In genomic region chrY:13479828-13480227, GRCh38 we compare ENCODE assay signal across 8 cellular contexts. TPM values are rescaled to one million over a fixed set of nuclear protein-coding genes. Genes with fewer than 3 reads are reported as not detected.
DNase-seq lines count a peak whose midpoint lies in the region; ATAC-seq, FAIRE-seq and TF ChIP-seq lines count a peak whose summit lies in the region.

UTY (minus strand) TSS chrY:13480033; CDS start chrY:13479665, 368 bp downstream.

- POLR2A ChIA-PET in endothelial cell of umbilical vein (lab: Charles Lee): interaction anchor here (0.9 kb wide), 1 partner anchor 224 kb away, joined by 3 read pairs; the partner anchor contains the start of gene TMSB4Y

- peak; percentile 92 for FAIRE-seq in endothelial cell of umbilical vein (lab: Jason Lieb, UNC)

- CTCF ChIA-PET in endothelial cell of umbilical vein (lab: Charles Lee): no interaction called here
- CTCF ChIA-PET in Calu3 (lab: Charles Lee): no interaction called here

- H3K36me3 ChIP-seq in endothelial cell of umbilical vein (ENCODE audit: control insufficient read depth in 2 of 2, extremely low read depth in 1 of 2, insufficient read depth in 2 of 2, low read length in 2 of 2): no peaks in the 10 kb centered on the region

- H3K4me1 Mint-ChIP-seq in T-helper 2 cell treated with Interferon-gamma antibody and Interleukin-4, amounts not matched to agents 5 μg/mL and 100 μg/mL, for 36 hours (ENCODE audit: low read depth): peaks cover 6% of the 10 kb centered on the region
- H3K4me1 Mint-ChIP-seq in Calu3 (ENCODE audit: low read depth, unreplicated experiment): no peaks in the 10 kb centered on the region

- H3K9ac ChIP-seq in endothelial cell of umbilical vein (replicated peaks; ENCODE audit: extremely low read depth, insufficient read depth, low read length): peak within 1 kb of the TSS; percentile 99

- H3K4me2 ChIP-seq in endothelial cell of umbilical vein (ENCODE audit: insufficient read depth, low read length): peak within 1 kb of the TSS; percentile 88

- H3K27ac ChIP-seq in endothelial cell of umbilical vein (ENCODE audit: insufficient read depth, low read depth, low read length): peak within 1 kb of the TSS; percentile 97

- peak; percentile 92 for ATAC-seq in HG03066 (IDR thresholded peaks at IDR 0.05; ENCODE audit: low read depth, unreplicated experiment)

- intact Hi-C loops in endothelial cell of umbilical vein (cut with micrococcal nuclease): loop anchor here (1.0 to 2.0 kb wide), 2 partner anchors 223 to 575 kb away; partner anchors contain the start of genes DDX3Y and TMSB4Y
- intact Hi-C loops in Calu3 (cut with micrococcal nuclease; ENCODE audit: unreplicated experiment): no loop called here

- peaks cover 33% of the 10 kb centered on the region for H3K79me2 ChIP-seq in endothelial cell of umbilical vein (ENCODE audit: control insufficient read depth, insufficient read depth, low read length)

- peaks cover 19% of the 10 kb centered on the region for H3K36me3 Mint-ChIP-seq in T-helper 2 cell treated with Interferon-gamma antibody and Interleukin-4, amounts not matched to agents 5 μg/mL and 100 μg/mL, for 36 hours (ENCODE audit: low read depth)
- no peaks in the 10 kb centered on the region for H3K36me3 Mint-ChIP-seq in Calu3 (ENCODE audit: insufficient read depth, unreplicated experiment)

- peak within 1 kb of the TSS; percentile 89 for H3K4me3 Mint-ChIP-seq in T-helper 2 cell treated with Interferon-gamma antibody and Interleukin-4, amounts not matched to agents 5 μg/mL and 100 μg/mL, for 36 hours
- H3K4me3 Mint-ChIP-seq in Calu3 (ENCODE audit: low read depth, unreplicated experiment): no peak within 1 kb of the TSS

- no peaks in the 10 kb centered on the region for H3K9me3 ChIP-seq in endothelial cell of umbilical vein (replicated peaks; ENCODE audit: control insufficient read depth, insufficient read depth, low read length)

- H3K4me1 ChIP-seq in endothelial cell of umbilical vein (ENCODE audit: control insufficient read depth, extremely low read depth, insufficient read depth, low read length): peaks cover 23% of the 10 kb centered on the region

- no TSS peak for BruUV-seq in endothelial cell of umbilical vein (replicated peaks; lab: Mats Ljungman, UMichigan)
- BruUV-seq in Calu3 (replicated peaks; lab: Mats Ljungman, UMichigan): no TSS peak

- no peaks in the 10 kb centered on the region for H4K20me1 ChIP-seq in endothelial cell of umbilical vein (replicated peaks; ENCODE audit: control insufficient read depth, extremely low read depth, insufficient read depth, low read length)

- DNase-seq in DMS79 (lab: John Stamatoyannopoulos, UW) (peak; percentile 15), endothelial cell of umbilical vein (ENCODE audit: low read depth, low spot score) (peak; percentile 89), pons (ENCODE audit: low spot score) (peak; percentile 95), GM19238 (ENCODE audit: insufficient read length, low spot score) (no peak), Calu3 (no peak), DMS153 (lab: John Stamatoyannopoulos, UW) (no peak)
- peak; percentile 76 for DNase-seq in T-helper 2 cell treated with Interferon-gamma antibody and Interleukin-4, amounts not matched to agents 5 μg/mL and 100 μg/mL, for 36 hours (ENCODE audit: low spot score)

- no peaks in the 10 kb centered on the region for H3K9me3 Mint-ChIP-seq in T-helper 2 cell treated with Interferon-gamma antibody and Interleukin-4, amounts not matched to agents 5 μg/mL and 100 μg/mL, for 36 hours
- H3K9me3 Mint-ChIP-seq in Calu3 (ENCODE audit: low read depth, unreplicated experiment): no peaks in the 10 kb centered on the region

- TF ChIP-seq POLR2A in endothelial cell of umbilical vein (IDR thresholded peaks at IDR 0.05; ENCODE audit: low read depth, low read length): no peak

- no peaks in the 10 kb centered on the region for H3K27me3 ChIP-seq in endothelial cell of umbilical vein (ENCODE audit: control insufficient read depth in 2 of 2, insufficient read depth in 2 of 2, low read length in 2 of 2)

- dilution Hi-C loops in endothelial cell of umbilical vein (cut with MboI; ENCODE audit: extremely low pct_ligation_motif_present, low sequenced_read_pairs): no loop called here

- H3K27ac Mint-ChIP-seq in T-helper 2 cell treated with Interferon-gamma antibody and Interleukin-4, amounts not matched to agents 5 μg/mL and 100 μg/mL, for 36 hours: peak within 1 kb of the TSS; percentile 91
- H3K27ac Mint-ChIP-seq in Calu3 (ENCODE audit: unreplicated experiment): no peak within 1 kb of the TSS

- H3K4me3 ChIP-seq in endothelial cell of umbilical vein (replicated peaks in 1 of 3; ENCODE audit: insufficient read depth in 1 of 3, low read depth in 1 of 3, low read length in 3 of 3): peak within 1 kb of the TSS; percentile 51 to 97 (median 97)

- H3K27me3 Mint-ChIP-seq in T-helper 2 cell treated with Interferon-gamma antibody and Interleukin-4, amounts not matched to agents 5 μg/mL and 100 μg/mL, for 36 hours (ENCODE audit: low read depth): no peaks in the 10 kb centered on the region
- H3K27me3 Mint-ChIP-seq in Calu3 (ENCODE audit: unreplicated experiment): no peaks in the 10 kb centered on the region

- H3K9me1 ChIP-seq in endothelial cell of umbilical vein (replicated peaks; ENCODE audit: control insufficient read depth, extremely low read depth, insufficient read depth, low read length): no peaks in the 10 kb centered on the region

- TF ChIP-seq CTCF in endothelial cell of umbilical vein (IDR thresholded peaks at IDR 0.05; ENCODE audit: extremely low read depth in 1 of 2, insufficient read depth in 1 of 2, low read depth in 1 of 2, low read length in 2 of 2) (no peak), Calu3 (IDR thresholded peaks at IDR 0.05; ENCODE audit: unreplicated experiment) (no peak)

- H2AFZ ChIP-seq in endothelial cell of umbilical vein (ENCODE audit: low read depth, low read length): peak within 1 kb of the TSS; percentile 94

TF ChIP-seq in endothelial cell of umbilical vein, 7 proteins besides CTCF, POLR2A, EP300 and RAD21:
- no peak for TF ChIP-seq JUN (IDR thresholded peaks at IDR 0.05; ENCODE audit: borderline replicate concordance, insufficient read depth, insufficient read length, low read depth)
- no peak for TF ChIP-seq FOS (IDR thresholded peaks at IDR 0.05; ENCODE audit: borderline replicate concordance, insufficient read depth, low read length)
- no peak for TF ChIP-seq MYC (IDR thresholded peaks at IDR 0.05; ENCODE audit: low read depth, low read length)
- TF ChIP-seq MAX (IDR thresholded peaks at IDR 0.05; ENCODE audit: insufficient read depth, insufficient read length): no peak
- TF ChIP-seq GATA2 (IDR thresholded peaks at IDR 0.05; ENCODE audit: insufficient read depth, insufficient read length, low read depth, low read length): no peak
- no peak for TF ChIP-seq EZH2 (IDR thresholded peaks at IDR 0.05; ENCODE audit: borderline replicate concordance, low read depth, low read length, severe bottlenecking)
- TF ChIP-seq POLR2AphosphoS5 (IDR thresholded peaks at IDR 0.05; ENCODE audit: insufficient read depth, low read depth, low read length): no peak

RNA-seq across cellular contexts. Expression of gene UTY, which starts in this region (rescaled TPM):
- 17.1 and 17.9 TPM in 2 replicates for total RNA-seq in endothelial cell of umbilical vein
- 4.8 TPM in 2 replicates for polyA plus RNA-seq in endothelial cell of umbilical vein
- polyA plus RNA-seq in endothelial cell of umbilical vein (2011; cell fraction: cytosol; rRNA removed): 3.6 and 4.4 TPM in 2 replicates
- polyA plus RNA-seq in endothelial cell of umbilical vein (2011; cell fraction: nucleus; rRNA removed): 25.5 and 27.5 TPM in 2 replicates
- 5.8 and 6.3 TPM in 2 replicates for polyA plus RNA-seq in endothelial cell of umbilical vein (2012)
- polyA minus RNA-seq in endothelial cell of umbilical vein: 33.9 and 46.0 TPM in 2 replicates
- polyA minus RNA-seq in endothelial cell of umbilical vein (2011; cell fraction: cytosol; rRNA and poly(A)+ RNA removed): not detected
- polyA minus RNA-seq in endothelial cell of umbilical vein (2011; cell fraction: nucleus; rRNA and poly(A)+ RNA removed): 134 and 176 TPM in 2 replicates
- not detected in 2 replicates for total RNA-seq in Calu3 (2022)

Comparison
In these comparisons a context has a peak if more than half of its experiments do, and no peak if none do; other contexts are left out.
1. DNase-seq: peak in DMS79 (single experiment), T-helper 2 cell treated with Interferon-gamma antibody and Interleukin-4, amounts not matched to agents 5 μg/mL and 100 μg/mL, for 36 hours (single experiment), endothelial cell of umbilical vein (single experiment) and pons (single experiment); none in GM19238 (single experiment), Calu3 (single experiment) and DMS153 (single experiment).